1 cellular context compared by ENCODE assay signal in the genomic region with DNA sequence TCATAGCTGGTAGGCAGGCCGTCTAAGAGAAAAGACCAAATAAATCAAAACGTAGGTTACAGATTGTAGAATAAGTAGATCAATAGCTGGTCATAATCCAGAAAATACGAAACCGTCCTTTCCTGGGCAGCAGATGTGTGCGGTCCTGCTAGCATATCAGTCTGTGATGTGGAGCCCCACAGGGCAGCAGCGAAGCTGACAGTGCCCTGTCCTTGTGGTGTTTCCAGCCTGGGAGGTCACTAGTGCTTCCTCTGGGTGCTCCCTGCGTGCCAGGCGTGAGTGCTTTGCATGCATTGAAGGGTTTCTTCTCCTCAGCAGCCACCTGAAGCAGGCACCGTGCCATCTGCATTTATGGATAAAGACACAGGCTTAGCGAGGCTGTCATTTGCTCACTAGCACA.
TF ChIP-seq lines count a peak whose summit lies in the region.

No MANE protein-coding gene starts in this region.

TF ChIP-seq in HepG2, 621 proteins besides CTCF, POLR2A, EP300 and RAD21:
- TF ChIP-seq, protein P1, sequence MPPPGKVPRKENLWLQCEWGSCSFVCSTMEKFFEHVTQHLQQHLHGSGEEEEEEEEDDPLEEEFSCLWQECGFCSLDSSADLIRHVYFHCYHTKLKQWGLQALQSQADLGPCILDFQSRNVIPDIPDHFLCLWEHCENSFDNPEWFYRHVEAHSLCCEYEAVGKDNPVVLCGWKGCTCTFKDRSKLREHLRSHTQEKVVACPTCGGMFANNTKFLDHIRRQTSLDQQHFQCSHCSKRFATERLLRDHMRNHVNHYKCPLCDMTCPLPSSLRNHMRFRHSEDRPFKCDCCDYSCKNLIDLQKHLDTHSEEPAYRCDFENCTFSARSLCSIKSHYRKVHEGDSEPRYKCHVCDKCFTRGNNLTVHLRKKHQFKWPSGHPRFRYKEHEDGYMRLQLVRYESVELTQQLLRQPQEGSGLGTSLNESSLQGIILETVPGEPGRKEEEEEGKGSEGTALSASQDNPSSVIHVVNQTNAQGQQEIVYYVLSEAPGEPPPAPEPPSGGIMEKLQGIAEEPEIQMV (CRISPR knock-in tag; IDR thresholded peaks at IDR 0.05; ENCODE audit: low read depth), result no peak
- TF ChIP-seq, protein P2, sequence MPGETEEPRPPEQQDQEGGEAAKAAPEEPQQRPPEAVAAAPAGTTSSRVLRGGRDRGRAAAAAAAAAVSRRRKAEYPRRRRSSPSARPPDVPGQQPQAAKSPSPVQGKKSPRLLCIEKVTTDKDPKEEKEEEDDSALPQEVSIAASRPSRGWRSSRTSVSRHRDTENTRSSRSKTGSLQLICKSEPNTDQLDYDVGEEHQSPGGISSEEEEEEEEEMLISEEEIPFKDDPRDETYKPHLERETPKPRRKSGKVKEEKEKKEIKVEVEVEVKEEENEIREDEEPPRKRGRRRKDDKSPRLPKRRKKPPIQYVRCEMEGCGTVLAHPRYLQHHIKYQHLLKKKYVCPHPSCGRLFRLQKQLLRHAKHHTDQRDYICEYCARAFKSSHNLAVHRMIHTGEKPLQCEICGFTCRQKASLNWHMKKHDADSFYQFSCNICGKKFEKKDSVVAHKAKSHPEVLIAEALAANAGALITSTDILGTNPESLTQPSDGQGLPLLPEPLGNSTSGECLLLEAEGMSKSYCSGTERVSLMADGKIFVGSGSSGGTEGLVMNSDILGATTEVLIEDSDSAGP (CRISPR knock-in tag; IDR thresholded peaks at IDR 0.05; ENCODE audit: borderline replicate concordance), result no peak
- TF ChIP-seq, protein P3, sequence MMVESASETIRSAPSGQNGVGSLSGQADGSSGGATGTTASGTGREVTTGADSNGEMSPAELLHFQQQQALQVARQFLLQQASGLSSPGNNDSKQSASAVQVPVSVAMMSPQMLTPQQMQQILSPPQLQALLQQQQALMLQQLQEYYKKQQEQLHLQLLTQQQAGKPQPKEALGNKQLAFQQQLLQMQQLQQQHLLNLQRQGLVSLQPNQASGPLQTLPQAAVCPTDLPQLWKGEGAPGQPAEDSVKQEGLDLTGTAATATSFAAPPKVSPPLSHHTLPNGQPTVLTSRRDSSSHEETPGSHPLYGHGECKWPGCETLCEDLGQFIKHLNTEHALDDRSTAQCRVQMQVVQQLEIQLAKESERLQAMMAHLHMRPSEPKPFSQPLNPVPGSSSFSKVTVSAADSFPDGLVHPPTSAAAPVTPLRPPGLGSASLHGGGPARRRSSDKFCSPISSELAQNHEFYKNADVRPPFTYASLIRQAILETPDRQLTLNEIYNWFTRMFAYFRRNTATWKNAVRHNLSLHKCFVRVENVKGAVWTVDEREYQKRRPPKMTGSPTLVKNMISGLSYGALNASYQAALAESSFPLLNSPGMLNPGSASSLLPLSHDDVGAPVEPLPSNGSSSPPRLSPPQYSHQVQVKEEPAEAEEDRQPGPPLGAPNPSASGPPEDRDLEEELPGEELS (CRISPR knock-in tag; IDR thresholded peaks at IDR 0.05), result no peak
- TF ChIP-seq, protein P4, sequence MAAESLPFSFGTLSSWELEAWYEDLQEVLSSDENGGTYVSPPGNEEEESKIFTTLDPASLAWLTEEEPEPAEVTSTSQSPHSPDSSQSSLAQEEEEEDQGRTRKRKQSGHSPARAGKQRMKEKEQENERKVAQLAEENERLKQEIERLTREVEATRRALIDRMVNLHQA (CRISPR knock-in tag; IDR thresholded peaks at IDR 0.05), result no peak
- TF ChIP-seq CBX5 (CRISPR knock-in tag; IDR thresholded peaks at IDR 0.05; ENCODE audit: borderline replicate concordance), result no peak
